29 cellular contexts compared by ENCODE assay signal in the genomic region with DNA sequence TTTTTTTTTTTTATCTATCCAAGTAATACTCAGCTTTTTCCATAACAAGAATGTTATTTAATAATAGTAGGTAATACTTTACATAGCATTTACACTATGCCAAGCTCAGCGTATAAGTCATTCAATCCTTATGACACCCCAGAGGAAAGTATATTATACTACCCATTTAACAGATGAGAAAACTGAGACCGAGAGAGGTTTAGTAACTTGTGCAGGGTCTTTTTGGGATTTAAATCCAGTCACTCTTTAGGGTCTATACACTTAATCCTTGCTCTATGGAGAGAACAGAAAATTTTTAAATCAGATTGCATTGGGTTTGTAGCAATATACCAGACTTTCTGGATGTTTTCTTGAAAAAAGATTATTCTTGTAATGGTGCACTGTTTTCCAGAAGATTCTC.
"Had no signal": no experiment of that assay in that cellular context is flagged by ENCODE, and none has a peak within 500 bp of the region (broad histone marks: within the 10 kb centered on the region; RNA-seq: fewer than 3 reads in every experiment).

No MANE protein-coding gene starts in this region.

- H3K9me3 Mint-ChIP-seq: type B pancreatic cell had no signal

- H3K36me3 Mint-ChIP-seq: stimulated activated effector memory CD8-positive, alpha-beta T cell treated with anti-CD3 and anti-CD28 coated beads, Interleukin-12 subunit alpha, Interleukin-12 subunit beta, amount 100 ng/mL, for 72 hours; stimulated activated memory B cell treated with anti-CD40 and anti-IgM and Interleukin-4, amounts not matched to agents 10 μg/mL and 1 μg/mL and 100 μg/mL, for 72 hours; stimulated activated naive B cell treated with anti-CD40 and anti-IgM and Interleukin-4, amounts not matched to agents 10 μg/mL and 1 μg/mL and 100 μg/mL, for 72 hours had no signal

- H3K4me3 ChIP-seq: stomach, suprapubic skin, testis, thoracic aorta, thyroid gland, tibial artery, tibial nerve, transverse colon, upper lobe of left lung, upper lobe of right lung, uterus, vagina had no signal

- H3K9me3 ChIP-seq: stomach, suprapubic skin, testis, thoracic aorta, thyroid gland, tibial artery, tibial nerve, transverse colon, upper lobe of left lung, upper lobe of right lung, uterus, vagina had no signal

- ATAC-seq: stimulated activated effector memory CD8-positive, alpha-beta T cell treated with anti-CD3 and anti-CD28 coated beads, Interleukin-12 subunit alpha, Interleukin-12 subunit beta, amount 100 ng/mL, for 72 hours; stimulated activated memory B cell treated with anti-CD40 and anti-IgM and Interleukin-4, amounts not matched to agents 10 μg/mL and 1 μg/mL and 100 μg/mL, for 72 hours; stimulated activated naive B cell treated with anti-CD40 and anti-IgM and Interleukin-4, amounts not matched to agents 10 μg/mL and 1 μg/mL and 100 μg/mL, for 72 hours; stimulated activated naive CD8-positive, alpha-beta T cell treated with anti-CD3 and anti-CD28 coated beads, Interleukin-15, amount 100 ng/mL, for 72 hours; stimulated activated naive CD8-positive, alpha-beta T cell treated with anti-CD3 and anti-CD28 coated beads, Interleukin-15, Interleukin-2, amounts not matched to agents 100 U/mL and 50 U/mL, for 24 hours; upper lobe of right lung had no signal

- H3K4me1 ChIP-seq: stomach, suprapubic skin, testis, thyroid gland, tibial artery, tibial nerve, transverse colon, upper lobe of left lung, upper lobe of right lung, uterus, vagina had no signal

- H3K27me3 ChIP-seq: stomach, suprapubic skin, testis, thyroid gland, tibial artery, tibial nerve, transverse colon, upper lobe of left lung, upper lobe of right lung, uterus, vagina had no signal

- H3K4me1 Mint-ChIP-seq: stimulated activated effector memory CD8-positive, alpha-beta T cell treated with anti-CD3 and anti-CD28 coated beads, Interleukin-12 subunit alpha, Interleukin-12 subunit beta, amount 100 ng/mL, for 72 hours; stimulated activated memory B cell treated with anti-CD40 and anti-IgM and Interleukin-4, amounts not matched to agents 10 μg/mL and 1 μg/mL and 100 μg/mL, for 72 hours; stimulated activated naive B cell treated with anti-CD40 and anti-IgM and Interleukin-4, amounts not matched to agents 10 μg/mL and 1 μg/mL and 100 μg/mL, for 72 hours; stimulated activated naive CD8-positive, alpha-beta T cell treated with anti-CD3 and anti-CD28 coated beads, Interleukin-15, amount 100 ng/mL, for 72 hours had no signal

- DNase-seq: stimulated activated CD4-positive, alpha-beta T cell treated with anti-CD3 and anti-CD28 coated beads, Interleukin-2, amount 100 ng/mL, for 48 hours; stimulated activated CD4-positive, alpha-beta T cell treated with anti-CD3 and anti-CD28 coated beads, Interleukin-4, amount 100 ng/mL, for 1 hour; stimulated activated CD4-positive, alpha-beta T cell treated with anti-CD3 and anti-CD28 coated beads, Interleukin-4, amount 100 ng/mL, for 24 hours; stimulated activated CD4-positive, alpha-beta T cell treated with anti-CD3 and anti-CD28 coated beads, Interleukin-4, amount 100 ng/mL, for 4 hours; stimulated activated CD8-positive, alpha-beta memory T cell treated with anti-CD3 and anti-CD28 coated beads, Interleukin-4, amount 100 ng/mL, for 48 hours; stimulated activated naive B cell treated with anti-CD40 and anti-IgM and Interleukin-4, amounts not matched to agents 10 μg/mL and 1 μg/mL and 100 μg/mL, for 72 hours; stimulated activated naive CD4-positive, alpha-beta T cell; stimulated activated naive CD4-positive, alpha-beta T cell treated with Interleukin-2 at 50 U/mL for 16 hours; stimulated activated naive CD8-positive, alpha-beta T cell treated with anti-CD3 and anti-CD28 coated beads, Interleukin-15, amount 100 ng/mL, for 72 hours; stimulated activated naive CD8-positive, alpha-beta T cell treated with anti-CD3 and anti-CD28 coated beads, Interleukin-15, Interleukin-2, amounts not matched to agents 100 U/mL and 50 U/mL, for 24 hours; stomach; substantia nigra; testis; thyroid gland; tibial artery; transverse colon; trophoblast cell; upper lobe of left lung; upper lobe of right lung; uterus had no signal

- H3K27ac ChIP-seq: stomach, suprapubic skin, testis, thoracic aorta, thyroid gland, tibial artery, tibial nerve, transverse colon, upper lobe of left lung, upper lobe of right lung, uterus, vagina had no signal

- H3K4me3 Mint-ChIP-seq: stimulated activated effector memory CD8-positive, alpha-beta T cell treated with anti-CD3 and anti-CD28 coated beads, Interleukin-12 subunit alpha, Interleukin-12 subunit beta, amount 100 ng/mL, for 72 hours; stimulated activated memory B cell treated with anti-CD40 and anti-IgM and Interleukin-4, amounts not matched to agents 10 μg/mL and 1 μg/mL and 100 μg/mL, for 72 hours; stimulated activated naive B cell treated with anti-CD40 and anti-IgM and Interleukin-4, amounts not matched to agents 10 μg/mL and 1 μg/mL and 100 μg/mL, for 72 hours; stimulated activated naive CD8-positive, alpha-beta T cell treated with anti-CD3 and anti-CD28 coated beads, Interleukin-15, amount 100 ng/mL, for 72 hours; stimulated activated naive CD8-positive, alpha-beta T cell treated with anti-CD3 and anti-CD28 coated beads, Interleukin-15, Interleukin-2, amounts not matched to agents 100 ng/mL and 50 ng/mL, for 24 hours; type B pancreatic cell had no signal

- H3K27ac Mint-ChIP-seq: stimulated activated effector memory CD8-positive, alpha-beta T cell treated with anti-CD3 and anti-CD28 coated beads, Interleukin-12 subunit alpha, Interleukin-12 subunit beta, amount 100 ng/mL, for 72 hours; stimulated activated memory B cell treated with anti-CD40 and anti-IgM and Interleukin-4, amounts not matched to agents 10 μg/mL and 1 μg/mL and 100 μg/mL, for 72 hours; stimulated activated naive B cell treated with anti-CD40 and anti-IgM and Interleukin-4, amounts not matched to agents 10 μg/mL and 1 μg/mL and 100 μg/mL, for 72 hours; stimulated activated naive CD8-positive, alpha-beta T cell treated with anti-CD3 and anti-CD28 coated beads, Interleukin-15, amount 100 ng/mL, for 72 hours; stimulated activated naive CD8-positive, alpha-beta T cell treated with anti-CD3 and anti-CD28 coated beads, Interleukin-15, Interleukin-2, amounts not matched to agents 100 ng/mL and 50 ng/mL, for 24 hours; type B pancreatic cell had no signal

- H3K27me3 Mint-ChIP-seq: stimulated activated memory B cell treated with anti-CD40 and anti-IgM and Interleukin-4, amounts not matched to agents 10 μg/mL and 1 μg/mL and 100 μg/mL, for 72 hours; stimulated activated naive B cell treated with anti-CD40 and anti-IgM and Interleukin-4, amounts not matched to agents 10 μg/mL and 1 μg/mL and 100 μg/mL, for 72 hours; stimulated activated naive CD8-positive, alpha-beta T cell treated with anti-CD3 and anti-CD28 coated beads, Interleukin-15, Interleukin-2, amounts not matched to agents 100 ng/mL and 50 ng/mL, for 24 hours; type B pancreatic cell had no signal

- H3K36me3 ChIP-seq: uterus had no signal

- FAIRE-seq: urothelium cell line had no signal
